In the genomic region with DNA sequence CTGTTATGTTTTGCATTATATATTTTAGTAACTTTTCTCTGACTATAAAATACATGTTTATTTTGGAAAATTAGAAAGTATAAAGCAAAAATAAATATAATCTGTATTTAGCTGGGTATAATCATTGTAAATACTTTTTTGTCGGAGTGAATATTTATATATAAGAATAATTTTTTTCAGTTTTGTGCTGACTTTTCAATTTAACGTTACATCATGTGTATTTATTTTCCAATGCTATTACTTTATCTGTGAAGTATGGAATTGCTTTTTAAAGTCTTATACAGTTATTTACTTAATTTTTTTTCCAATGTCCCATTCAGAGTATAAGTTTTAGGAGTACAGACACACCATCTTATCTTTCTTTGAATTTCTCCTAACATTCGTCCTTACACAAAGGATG, we compare ENCODE assay signal across 28 cellular contexts.
"Had no signal": no experiment of that assay in that cellular context is flagged by ENCODE, and none has a peak within 500 bp of the region (broad histone marks: within the 10 kb centered on the region; RNA-seq: fewer than 3 reads in every experiment).

No MANE protein-coding gene starts in this region.

- H3K4me3 ChIP-seq: colonic mucosa, esophagus squamous epithelium, heart right ventricle, lower lobe of right lung, ovary, smooth muscle cell, stomach, testis, tibial artery, upper lobe of left lung had no signal

- H3K4me1 Mint-ChIP-seq: endodermal cell had no signal

- H3K36me3 ChIP-seq: ovary had no signal

- H3K9me3 ChIP-seq: colonic mucosa, esophagus squamous epithelium, heart right ventricle, lower lobe of right lung, ovary, stomach, testis, tibial artery, upper lobe of left lung had no signal

- H3K27me3 Mint-ChIP-seq: dendritic cell treated with granulocyte-macrophage colony-stimulating factor and Interleukin-4, amounts not matched to agents 40 ng/mL and 50 ng/mL, for 4 days; naive thymus-derived CD8-positive, alpha-beta T cell had no signal

- FAIRE-seq: urothelium cell line had no signal

- DNase-seq: colonic mucosa; effector CD8-positive, alpha-beta T cell; endodermal cell; esophagus squamous epithelium; foreskin melanocyte; glutamatergic neuron; heart right ventricle; hippocampal formation; islet precursor cell; left ventricle myocardium superior; lower lobe of right lung; naive thymus-derived CD8-positive, alpha-beta T cell; occipital lobe; ovary; stimulated activated CD4-positive, alpha-beta T cell treated with anti-CD3 and anti-CD28 coated beads, Interleukin-12 subunit alpha, Interleukin-12 subunit beta, amount 100 ng/mL, for 4 hours; stimulated activated CD4-positive, alpha-beta T cell treated with anti-CD3 and anti-CD28 coated beads, Interleukin-1b, Interleukin-23, amount 100 ng/mL, for 48 hours; stimulated activated CD4-positive, alpha-beta T cell treated with anti-CD3 and anti-CD28 coated beads, Interleukin-4, amount 100 ng/mL, for 1 hour; stimulated activated CD8-positive, alpha-beta memory T cell treated with anti-CD3 and anti-CD28 coated beads, Interleukin-4, amount 100 ng/mL, for 48 hours; stimulated activated naive CD4-positive, alpha-beta T cell treated with Interleukin-2 at 50 U/mL for 16 hours; stomach; substantia nigra; testis; tibial artery; upper lobe of left lung had no signal

- H3K4me1 ChIP-seq: colonic mucosa, esophagus squamous epithelium, lower lobe of right lung, testis, upper lobe of left lung had no signal

- H3K27ac ChIP-seq: colonic mucosa, esophagus squamous epithelium, heart right ventricle, lower lobe of right lung, ovary, stomach, testis, tibial artery, upper lobe of left lung had no signal

- H3K9me3 Mint-ChIP-seq: dendritic cell treated with granulocyte-macrophage colony-stimulating factor and Interleukin-4, amounts not matched to agents 40 ng/mL and 50 ng/mL, for 4 days; endodermal cell; naive thymus-derived CD8-positive, alpha-beta T cell had no signal

- H3K27me3 ChIP-seq: colonic mucosa, esophagus squamous epithelium, heart right ventricle, ovary, stomach, testis, tibial artery, upper lobe of left lung had no signal

- ATAC-seq: heart right ventricle; left ventricle myocardium superior; lower lobe of right lung; naive thymus-derived CD8-positive, alpha-beta T cell; sciatic nerve had no signal

- H3K27ac Mint-ChIP-seq: dendritic cell treated with granulocyte-macrophage colony-stimulating factor and Interleukin-4, amounts not matched to agents 40 ng/mL and 50 ng/mL, for 4 days; endodermal cell had no signal

- H3K4me3 Mint-ChIP-seq: dendritic cell treated with granulocyte-macrophage colony-stimulating factor and Interleukin-4, amounts not matched to agents 40 ng/mL and 50 ng/mL, for 4 days; endodermal cell; naive thymus-derived CD8-positive, alpha-beta T cell had no signal
